Comparison of ENCODE assay signal across 26 cellular contexts in genomic region chr19:54148158-54148557, GRCh38. TPM values are rescaled to one million over a fixed set of nuclear protein-coding genes. Genes with fewer than 3 reads are reported as not detected.
"Had no signal": no experiment of that assay in that cellular context is flagged by ENCODE, and none has a peak within 500 bp of the region (broad histone marks: within the 10 kb centered on the region; RNA-seq: fewer than 3 reads in every experiment).

No MANE protein-coding gene starts in this region.

- H3K9me3 ChIP-seq: colonic mucosa, mucosa of descending colon, sigmoid colon, thyroid gland, upper lobe of right lung had no signal

- H3K27me3 ChIP-seq: colonic mucosa, sigmoid colon, thyroid gland, upper lobe of right lung had no signal

- H3K9me3 Mint-ChIP-seq: activated B cell treated with CpG ODN at 0.5 μM for 24 hours; activated naive CD8-positive, alpha-beta T cell treated with anti-CD3 and anti-CD28 coated beads for 36 hours; activated T-cell treated with anti-CD3 and anti-CD28 coated beads, Interleukin-2, amount 50 U/mL, for 4 hours; activated T-helper 2 cell treated with anti-CD3 and anti-CD28 coated beads, Interferon-gamma antibody, Interleukin-2, Interleukin-4, amounts not matched to agents 10 μg/mL and 5 μg/mL and 100 μg/mL, durations not matched to agents 14 hours and 24 hours and 36 hours; central memory CD8-positive, alpha-beta T cell; endodermal cell; neural crest cell; stimulated activated naive B cell treated with anti-CD40 and anti-IgM and Interleukin-4, amounts not matched to agents 10 μg/mL and 1 μg/mL and 100 μg/mL, for 72 hours had no signal

- DNase-seq: activated B cell treated with CpG ODN at 0.5 μM for 24 hours; activated CD4-positive, alpha-beta T cell treated with anti-CD3 and anti-CD28 coated beads for 36 hours; activated CD4-positive, alpha-beta T cell treated with anti-CD3 and anti-CD28 coated beads, Interleukin-2, amount 50 U/mL, for 4 hours; activated CD8-positive, alpha-beta memory T cell treated with anti-CD3 and anti-CD28 coated beads for 24 hours; activated CD8-positive, alpha-beta memory T cell treated with anti-CD3 and anti-CD28 coated beads, Interleukin-2, amount 50 U/mL, for 48 hours; activated naive CD4-positive, alpha-beta T cell; activated naive CD8-positive, alpha-beta T cell treated with anti-CD3 and anti-CD28 coated beads for 36 hours; activated T-cell treated with anti-CD3 and anti-CD28 coated beads, Interleukin-2, amount 50 U/mL, for 4 hours; colonic mucosa; endodermal cell; mucosa of descending colon; posterior cingulate gyrus; stimulated activated CD4-positive, alpha-beta T cell treated with anti-CD3 and anti-CD28 coated beads, Interleukin-2, amount 100 ng/mL, for 48 hours; stimulated activated CD8-positive, alpha-beta memory T cell treated with anti-CD3 and anti-CD28 coated beads, Interleukin-4, amount 100 ng/mL, for 48 hours; stimulated activated naive B cell treated with anti-CD40 and anti-IgM and Interleukin-4, amounts not matched to agents 10 μg/mL and 1 μg/mL and 100 μg/mL, for 72 hours; substantia nigra; T-helper 1 cell; T1000; thyroid gland; upper lobe of right lung had no signal

- H3K27ac Mint-ChIP-seq: activated B cell treated with CpG ODN at 0.5 μM for 24 hours; activated CD4-positive, alpha-beta T cell treated with anti-CD3 and anti-CD28 coated beads for 36 hours; activated naive CD8-positive, alpha-beta T cell treated with anti-CD3 and anti-CD28 coated beads for 36 hours; activated T-helper 2 cell treated with anti-CD3 and anti-CD28 coated beads, Interferon-gamma antibody, Interleukin-2, Interleukin-4, amounts not matched to agents 10 μg/mL and 5 μg/mL and 100 μg/mL, durations not matched to agents 14 hours and 24 hours and 36 hours; stimulated activated naive B cell treated with anti-CD40 and anti-IgM and Interleukin-4, amounts not matched to agents 10 μg/mL and 1 μg/mL and 100 μg/mL, for 72 hours had no signal

- ATAC-seq: activated CD4-positive, alpha-beta T cell treated with anti-CD3 and anti-CD28 coated beads for 36 hours; activated T-cell treated with anti-CD3 and anti-CD28 coated beads, Interleukin-2, amount 50 U/mL, for 4 hours; mucosa of descending colon; stimulated activated naive B cell treated with anti-CD40 and anti-IgM and Interleukin-4, amounts not matched to agents 10 μg/mL and 1 μg/mL and 100 μg/mL, for 72 hours; upper lobe of right lung had no signal

- H3K4me1 ChIP-seq: colonic mucosa, thyroid gland, upper lobe of right lung had no signal

- H3K27me3 Mint-ChIP-seq: activated B cell treated with CpG ODN at 0.5 μM for 24 hours; activated CD4-positive, alpha-beta T cell treated with anti-CD3 and anti-CD28 coated beads for 36 hours; activated naive CD8-positive, alpha-beta T cell treated with anti-CD3 and anti-CD28 coated beads for 36 hours; central memory CD8-positive, alpha-beta T cell; stimulated activated naive B cell treated with anti-CD40 and anti-IgM and Interleukin-4, amounts not matched to agents 10 μg/mL and 1 μg/mL and 100 μg/mL, for 72 hours had no signal

- H3K4me3 Mint-ChIP-seq: activated B cell treated with CpG ODN at 0.5 μM for 24 hours; activated CD4-positive, alpha-beta T cell treated with anti-CD3 and anti-CD28 coated beads for 36 hours; activated naive CD8-positive, alpha-beta T cell treated with anti-CD3 and anti-CD28 coated beads for 36 hours; activated T-cell treated with anti-CD3 and anti-CD28 coated beads, Interleukin-2, amount 50 U/mL, for 4 hours; central memory CD8-positive, alpha-beta T cell; endodermal cell; stimulated activated naive B cell treated with anti-CD40 and anti-IgM and Interleukin-4, amounts not matched to agents 10 μg/mL and 1 μg/mL and 100 μg/mL, for 72 hours had no signal

- H3K4me3 ChIP-seq: colonic mucosa, mucosa of descending colon, sigmoid colon, smooth muscle cell, thyroid gland, upper lobe of right lung had no signal

- H3K4me1 Mint-ChIP-seq: activated CD4-positive, alpha-beta T cell treated with anti-CD3 and anti-CD28 coated beads for 36 hours; activated naive CD8-positive, alpha-beta T cell treated with anti-CD3 and anti-CD28 coated beads for 36 hours; endodermal cell; neural crest cell had no signal

- H3K27ac ChIP-seq: colonic mucosa, epithelial cell of prostate, thyroid gland, upper lobe of right lung had no signal

RNA-seq across cellular contexts. Expression of gene TMC4, which starts 24.8 kb away (rescaled TPM):
- total RNA-seq: activated B cell treated with CpG ODN at 0.5 μM for 24 hours; activated naive CD8-positive, alpha-beta T cell treated with anti-CD3 and anti-CD28 coated beads for 36 hours had no signal
